Comparison of ENCODE assay signal across 31 cellular contexts in the genomic region with DNA sequence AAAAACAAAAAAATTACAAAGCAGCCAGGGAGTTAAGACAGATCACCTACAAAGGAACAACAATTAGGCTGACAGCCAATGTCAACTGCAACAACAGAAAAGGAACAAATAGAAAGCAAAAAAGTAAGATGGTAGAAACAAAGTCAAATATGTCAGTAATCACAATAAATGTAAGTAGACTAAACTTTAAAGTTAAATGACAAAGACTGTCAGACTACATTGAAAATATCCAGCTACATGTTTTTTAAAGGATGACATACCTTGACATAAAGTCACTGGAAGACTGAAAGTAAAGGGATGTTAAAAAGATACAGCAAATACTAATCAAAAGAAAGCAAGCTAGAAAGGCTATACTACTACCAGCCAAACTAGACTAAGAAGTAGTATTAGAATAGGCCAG. TPM values are rescaled to one million over a fixed set of nuclear protein-coding genes. Genes with fewer than 3 reads are reported as not detected.
"Had no signal": no experiment of that assay in that cellular context is flagged by ENCODE, and none has a peak within 500 bp of the region (broad histone marks: within the 10 kb centered on the region; RNA-seq: fewer than 3 reads in every experiment).

No MANE protein-coding gene starts in this region.

- H3K27me3 ChIP-seq: neutrophil, ovary, right lobe of liver, sigmoid colon, stomach, thyroid gland, tibial nerve, upper lobe of left lung, vagina had no signal

- H3K9me3 ChIP-seq: neutrophil, ovary, right lobe of liver, sigmoid colon, thoracic aorta, thyroid gland, upper lobe of left lung, vagina had no signal

- H2AFZ ChIP-seq: parathyroid adenoma had no signal

- H3K4me1 Mint-ChIP-seq: neural crest cell; stimulated activated effector memory CD8-positive, alpha-beta T cell treated with anti-CD3 and anti-CD28 coated beads, Interleukin-12 subunit alpha, Interleukin-12 subunit beta, amount 100 ng/mL, for 72 hours had no signal

- H3K4me3 Mint-ChIP-seq: naive thymus-derived CD8-positive, alpha-beta T cell; natural killer cell treated with Interleukin-12 subunit alpha and Interleukin-12 subunit beta and Interleukin-15 and Interleukin-18, amount 100 ng/mL, for 72 hours; nephron progenitor cell; neural crest cell; stimulated activated effector memory CD8-positive, alpha-beta T cell treated with anti-CD3 and anti-CD28 coated beads, Interleukin-12 subunit alpha, Interleukin-12 subunit beta, amount 100 ng/mL, for 72 hours; stimulated activated naive B cell treated with anti-CD40 and anti-IgM and Interleukin-4, amounts not matched to agents 10 μg/mL and 1 μg/mL and 100 μg/mL, for 72 hours had no signal

- H3K27ac ChIP-seq: neutrophil, ovary, parathyroid adenoma, psoas muscle, right lobe of liver, sigmoid colon, stomach, thoracic aorta, thyroid gland, tibial nerve, upper lobe of left lung, vagina had no signal

- DNase-seq: naive thymus-derived CD8-positive, alpha-beta T cell; nephron progenitor cell; nucleus accumbens; ovary; posterior cingulate gyrus; psoas muscle; right lobe of liver; sigmoid colon; small intestine; stimulated activated CD4-positive, alpha-beta T cell treated with anti-CD3 and anti-CD28 coated beads, Interleukin-15, amount 100 ng/mL, for 24 hours; stimulated activated CD4-positive, alpha-beta T cell treated with anti-CD3 and anti-CD28 coated beads, Interleukin-2, amount 100 ng/mL, for 24 hours; stimulated activated CD4-positive, alpha-beta T cell treated with anti-CD3 and anti-CD28 coated beads, Interleukin-2, amount 100 ng/mL, for 48 hours; stimulated activated CD4-positive, alpha-beta T cell treated with anti-CD3 and anti-CD28 coated beads, Interleukin-4, amount 100 ng/mL, for 24 hours; stimulated activated naive B cell treated with anti-CD40 and anti-IgM and Interleukin-4, amounts not matched to agents 10 μg/mL and 1 μg/mL and 100 μg/mL, for 72 hours; stimulated activated naive CD4-positive, alpha-beta T cell treated with Interleukin-2 at 50 U/mL for 16 hours; stomach; thyroid gland; trophoblast cell; upper lobe of left lung had no signal

- H3K4me3 ChIP-seq: ovary, psoas muscle, right lobe of liver, sigmoid colon, stomach, thoracic aorta, thyroid gland, tibial nerve, upper lobe of left lung, vagina had no signal

- H3K27me3 Mint-ChIP-seq: naive thymus-derived CD8-positive, alpha-beta T cell; natural killer cell treated with Interleukin-12 subunit alpha and Interleukin-12 subunit beta and Interleukin-15 and Interleukin-18, amount 100 ng/mL, for 72 hours; progenitor cell of endocrine pancreas; stimulated activated naive B cell treated with anti-CD40 and anti-IgM and Interleukin-4, amounts not matched to agents 10 μg/mL and 1 μg/mL and 100 μg/mL, for 72 hours had no signal

- H3K79me2 ChIP-seq: parathyroid adenoma had no signal

- H3K27ac Mint-ChIP-seq: natural killer cell treated with Interleukin-12 subunit alpha and Interleukin-12 subunit beta and Interleukin-15 and Interleukin-18, amount 100 ng/mL, for 72 hours; nephron progenitor cell; progenitor cell of endocrine pancreas; stimulated activated effector memory CD8-positive, alpha-beta T cell treated with anti-CD3 and anti-CD28 coated beads, Interleukin-12 subunit alpha, Interleukin-12 subunit beta, amount 100 ng/mL, for 72 hours; stimulated activated naive B cell treated with anti-CD40 and anti-IgM and Interleukin-4, amounts not matched to agents 10 μg/mL and 1 μg/mL and 100 μg/mL, for 72 hours had no signal

- ATAC-seq: naive thymus-derived CD8-positive, alpha-beta T cell; natural killer cell treated with Interleukin-12 subunit alpha and Interleukin-12 subunit beta and Interleukin-15 and Interleukin-18, amount 100 ng/mL, for 72 hours; psoas muscle; right cardiac atrium; right lobe of liver; stimulated activated effector memory CD8-positive, alpha-beta T cell treated with anti-CD3 and anti-CD28 coated beads, Interleukin-12 subunit alpha, Interleukin-12 subunit beta, amount 100 ng/mL, for 72 hours; stimulated activated naive B cell treated with anti-CD40 and anti-IgM and Interleukin-4, amounts not matched to agents 10 μg/mL and 1 μg/mL and 100 μg/mL, for 72 hours had no signal

- H3K4me1 ChIP-seq: parathyroid adenoma, psoas muscle, right lobe of liver, thyroid gland, tibial nerve, upper lobe of left lung, vagina had no signal

- H3K36me3 ChIP-seq: neutrophil, ovary had no signal

RNA-seq across cellular contexts. Expression of a gene that starts 46.7 kb away (rescaled TPM):
- total RNA-seq: sigmoid colon, skeletal muscle tissue, temporal lobe, vagina had no signal
